ENCODE assay signal across 27 cellular contexts in genomic region chr1:163588796-163589195, GRCh38.
"Had no signal": no experiment of that assay in that cellular context is flagged by ENCODE, and none has a peak within 500 bp of the region (broad histone marks: within the 10 kb centered on the region; RNA-seq: fewer than 3 reads in every experiment).

No MANE protein-coding gene starts in this region.

- H3K9me3 Mint-ChIP-seq: nephron, neural progenitor cell had no signal

- H3K27ac ChIP-seq: neural progenitor cell, ovary, parathyroid adenoma, psoas muscle, right lobe of liver, sigmoid colon, stomach, thoracic aorta, thyroid gland, tibial nerve, upper lobe of left lung, vagina had no signal

- H3K4me1 Mint-ChIP-seq: stimulated activated effector memory CD8-positive, alpha-beta T cell treated with anti-CD3 and anti-CD28 coated beads, Interleukin-12 subunit alpha, Interleukin-12 subunit beta, amount 100 ng/mL, for 72 hours; stimulated activated naive B cell treated with anti-CD40 and anti-IgM and Interleukin-4, amounts not matched to agents 10 μg/mL and 1 μg/mL and 100 μg/mL, for 72 hours had no signal

- H3K9me3 ChIP-seq: ovary, psoas muscle, right lobe of liver, sigmoid colon, stomach, thoracic aorta, thyroid gland, tibial nerve, upper lobe of left lung, vagina had no signal

- H3K4me3 ChIP-seq: neural progenitor cell, ovary, psoas muscle, right lobe of liver, sigmoid colon, stomach, thoracic aorta, thyroid gland, tibial nerve, upper lobe of left lung, vagina had no signal

- H2AFZ ChIP-seq: neural progenitor cell, parathyroid adenoma had no signal

- H3K36me3 Mint-ChIP-seq: neural progenitor cell; stimulated activated effector memory CD8-positive, alpha-beta T cell treated with anti-CD3 and anti-CD28 coated beads, Interleukin-12 subunit alpha, Interleukin-12 subunit beta, amount 100 ng/mL, for 72 hours; stimulated activated naive B cell treated with anti-CD40 and anti-IgM and Interleukin-4, amounts not matched to agents 10 μg/mL and 1 μg/mL and 100 μg/mL, for 72 hours had no signal

- ATAC-seq: psoas muscle; right cardiac atrium; right lobe of liver; stimulated activated effector memory CD8-positive, alpha-beta T cell treated with anti-CD3 and anti-CD28 coated beads, Interleukin-12 subunit alpha, Interleukin-12 subunit beta, amount 100 ng/mL, for 72 hours; stimulated activated naive B cell treated with anti-CD40 and anti-IgM and Interleukin-4, amounts not matched to agents 10 μg/mL and 1 μg/mL and 100 μg/mL, for 72 hours had no signal

- H3K9ac ChIP-seq: neural progenitor cell, parathyroid adenoma had no signal

- H3K27me3 ChIP-seq: neural progenitor cell, ovary, right lobe of liver, sigmoid colon, stomach, thyroid gland, tibial nerve, upper lobe of left lung, vagina had no signal

- H3K4me2 ChIP-seq: neural progenitor cell had no signal

- H3K4me3 Mint-ChIP-seq: nephron; neural progenitor cell; stimulated activated effector memory CD8-positive, alpha-beta T cell treated with anti-CD3 and anti-CD28 coated beads, Interleukin-12 subunit alpha, Interleukin-12 subunit beta, amount 100 ng/mL, for 72 hours; stimulated activated naive B cell treated with anti-CD40 and anti-IgM and Interleukin-4, amounts not matched to agents 10 μg/mL and 1 μg/mL and 100 μg/mL, for 72 hours; stimulated activated naive CD8-positive, alpha-beta T cell treated with anti-CD3 and anti-CD28 coated beads, Interleukin-15, Interleukin-2, amounts not matched to agents 100 ng/mL and 50 ng/mL, for 24 hours had no signal

- H3K27ac Mint-ChIP-seq: nephron; neural progenitor cell; progenitor cell of endocrine pancreas; stimulated activated effector memory CD8-positive, alpha-beta T cell treated with anti-CD3 and anti-CD28 coated beads, Interleukin-12 subunit alpha, Interleukin-12 subunit beta, amount 100 ng/mL, for 72 hours; stimulated activated naive B cell treated with anti-CD40 and anti-IgM and Interleukin-4, amounts not matched to agents 10 μg/mL and 1 μg/mL and 100 μg/mL, for 72 hours; stimulated activated naive CD8-positive, alpha-beta T cell treated with anti-CD3 and anti-CD28 coated beads, Interleukin-15, Interleukin-2, amounts not matched to agents 100 ng/mL and 50 ng/mL, for 24 hours had no signal

- H3K4me1 ChIP-seq: psoas muscle, sigmoid colon, thyroid gland, tibial nerve, upper lobe of left lung, vagina had no signal

- DNase-seq: occipital lobe; ovary; posterior cingulate gyrus; psoas muscle; right cardiac atrium; right lobe of liver; sigmoid colon; small intestine; stimulated activated CD4-positive, alpha-beta T cell treated with anti-CD3 and anti-CD28 coated beads, Interleukin-15, amount 100 ng/mL, for 24 hours; stimulated activated CD4-positive, alpha-beta T cell treated with anti-CD3 and anti-CD28 coated beads, Interleukin-2, amount 100 ng/mL, for 24 hours; stimulated activated CD4-positive, alpha-beta T cell treated with anti-CD3 and anti-CD28 coated beads, Interleukin-2, amount 100 ng/mL, for 48 hours; stimulated activated CD4-positive, alpha-beta T cell treated with anti-CD3 and anti-CD28 coated beads, Interleukin-4, amount 100 ng/mL, for 24 hours; stimulated activated naive B cell treated with anti-CD40 and anti-IgM and Interleukin-4, amounts not matched to agents 10 μg/mL and 1 μg/mL and 100 μg/mL, for 72 hours; stimulated activated naive CD4-positive, alpha-beta T cell treated with Interleukin-2 at 50 U/mL for 16 hours; stomach; thyroid gland; trophoblast cell; upper lobe of left lung had no signal

- H3K36me3 ChIP-seq: neural progenitor cell, ovary, right lobe of liver, sigmoid colon, stomach, thoracic aorta, thyroid gland, tibial nerve, upper lobe of left lung, vagina had no signal

- H3K79me2 ChIP-seq: parathyroid adenoma had no signal

- H3K27me3 Mint-ChIP-seq: stimulated activated naive B cell treated with anti-CD40 and anti-IgM and Interleukin-4, amounts not matched to agents 10 μg/mL and 1 μg/mL and 100 μg/mL, for 72 hours; stimulated activated naive CD8-positive, alpha-beta T cell treated with anti-CD3 and anti-CD28 coated beads, Interleukin-15, Interleukin-2, amounts not matched to agents 100 ng/mL and 50 ng/mL, for 24 hours had no signal
